8 cellular contexts compared by ENCODE assay signal in genomic region chr6:136607932-136608772, GRCh38. TPM values are rescaled to one million over a fixed set of nuclear protein-coding genes. Genes with fewer than 3 reads are reported as not detected.
A peak's percentile ranks its signal among the peaks of the same experiment; 100 is the strongest.
DNase-seq lines count a peak whose midpoint lies in the region; ATAC-seq, FAIRE-seq and TF ChIP-seq lines count a peak whose summit lies in the region.

No MANE protein-coding gene starts in this region.

- no peaks in the 10 kb centered on the region for H3K36me3 ChIP-seq in WERI-Rb-1
- H3K36me3 ChIP-seq in bronchial epithelial cell (ENCODE audit: control insufficient read depth, insufficient read depth, low read length), result no peaks in the 10 kb centered on the region

- TF ChIP-seq CTCF in WERI-Rb-1 (IDR thresholded peaks at IDR 0.05; ENCODE audit: low read depth, low read length) (peak; percentile 90), bronchial epithelial cell (IDR thresholded peaks at IDR 0.05; ENCODE audit: insufficient read depth, low read length, severe bottlenecking) (peak; percentile 92)

- H3K4me3 ChIP-seq in WERI-Rb-1 (ENCODE audit: low read depth, low read length) (no peak overlapping the region), bronchial epithelial cell (ENCODE audit: low read depth, low read length) (no peak overlapping the region)

- no peaks in the 10 kb centered on the region for H3K27me3 ChIP-seq in WERI-Rb-1 (ENCODE audit: insufficient read depth, low read depth, severe bottlenecking)
- H3K27me3 ChIP-seq in bronchial epithelial cell (ENCODE audit: control insufficient read depth, insufficient read depth, low read length), result no peaks in the 10 kb centered on the region

- peak; percentile 32 for FAIRE-seq in bronchial epithelial cell (lab: Jason Lieb, UNC)

- H3K27ac ChIP-seq in WERI-Rb-1, result no peak overlapping the region

- ATAC-seq in HG02588 (IDR thresholded peaks at IDR 0.05; ENCODE audit: unreplicated experiment), result peak; percentile 94

- no peaks in the 10 kb centered on the region for H3K9me3 ChIP-seq in WERI-Rb-1 (ENCODE audit: severe bottlenecking)

- DNase-seq in NCI-H2171 treated with DMSO at 0.1 percent for 48 hours (lab: John Stamatoyannopoulos, UW) (peak; percentile 25), NCI-H2171 (lab: John Stamatoyannopoulos, UW) (no peak), NCI-H146 treated with DMSO at 0.1 percent for 48 hours (lab: John Stamatoyannopoulos, UW; ENCODE audit: unreplicated experiment) (peak; percentile 69), WERI-Rb-1 (peak; percentile 77), bronchial epithelial cell (ENCODE audit: low read depth) (peak; percentile 81), left kidney (ENCODE audit: low read depth, low spot score) (peak; percentile 86)
- DNase-seq in stimulated activated CD4-positive, alpha-beta T cell treated with anti-CD3 and anti-CD28 coated beads, TNF-alpha, amount 100 ng/mL, for 24 hours (ENCODE audit: low read depth in 3 of 3), result peak; percentile 67 to 75 (median 75)

RNA-seq across cellular contexts. Expression of gene MAP7, which starts 57.9 kb away (rescaled TPM):
- total RNA-seq in bronchial epithelial cell, result 30.8 and 50.4 TPM in 2 replicates
